16 cellular contexts compared by ENCODE assay signal in the genomic region with DNA sequence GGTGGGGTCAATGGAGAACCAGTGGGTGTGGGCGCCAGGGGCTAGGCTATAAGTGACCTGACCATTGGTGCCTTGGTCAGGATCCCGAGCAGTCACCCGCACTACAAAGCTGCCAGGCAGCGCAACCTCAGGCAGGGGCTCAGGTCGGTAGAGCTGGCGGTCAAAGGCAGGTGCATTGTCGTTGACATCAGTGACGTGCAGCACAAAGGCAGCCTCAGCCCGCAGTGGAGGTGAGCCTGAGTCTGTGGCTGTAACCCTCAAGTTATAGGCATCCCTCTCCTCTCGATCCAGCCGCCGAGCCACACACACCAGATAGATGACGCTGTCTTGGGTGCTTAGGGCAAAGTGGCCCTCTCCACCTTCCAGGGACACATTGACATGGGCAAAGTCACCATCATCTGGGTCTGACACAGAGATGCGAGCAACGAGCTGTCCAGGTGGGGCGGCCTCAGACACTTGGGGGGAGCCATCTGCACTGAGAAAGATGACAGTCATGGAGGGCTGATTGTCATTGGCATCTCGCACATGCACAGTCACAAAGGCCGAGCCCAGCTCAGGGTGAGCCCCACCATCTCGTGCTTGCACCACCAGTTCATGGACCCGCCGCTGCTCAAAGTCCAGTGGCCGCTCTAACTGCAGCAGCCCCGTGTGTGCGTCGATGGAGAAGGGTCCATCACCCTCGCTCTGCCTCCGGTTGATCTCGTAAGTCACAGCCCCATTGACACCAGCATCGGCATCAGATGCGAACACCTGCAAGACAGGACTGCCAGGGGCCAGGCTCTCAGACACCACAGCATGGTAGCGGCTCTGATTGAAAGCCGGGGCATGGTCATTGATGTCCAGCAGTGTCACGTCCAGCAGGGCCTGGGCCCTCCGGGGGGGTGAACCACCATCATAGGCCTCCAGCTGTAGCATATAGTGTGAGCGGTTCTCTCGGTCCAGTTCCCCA. TPM values are rescaled to one million over a fixed set of nuclear protein-coding genes. Genes with fewer than 3 reads are reported as not detected.
DNase-seq lines count a peak whose midpoint lies in the region; ATAC-seq, FAIRE-seq and TF ChIP-seq lines count a peak whose summit lies in the region.
"Had no signal": no experiment of that assay in that cellular context is flagged by ENCODE, and none has a peak within 500 bp of the region (broad histone marks: within the 10 kb centered on the region; RNA-seq: fewer than 3 reads in every experiment).

No MANE protein-coding gene starts in this region.

- no peak for FAIRE-seq in kidney (lab: Jason Lieb, UNC)
- FAIRE-seq: D721Med, G401.6, GM12891, GM19239 had no signal

- no peak for ATAC-seq in RWPE2 (ENCODE audit: low read depth)

- BruUV-seq in A673 (replicated peaks; lab: Mats Ljungman, UMichigan): TSS peak; percentile 28

- H3K36me3 ChIP-seq in A673 (ENCODE audit: insufficient read depth, low read length, poor library complexity, severe bottlenecking) (no peaks in the 10 kb centered on the region), RWPE2 (ENCODE audit: low read depth) (no peaks in the 10 kb centered on the region), kidney (ENCODE audit: control insufficient read depth in 1 of 2, insufficient read depth in 2 of 2, low read length in 2 of 2) (no peaks in the 10 kb centered on the region), muscle layer of colon (ENCODE audit: insufficient read depth, low read length) (peaks cover 28% of the 10 kb centered on the region)
- H3K36me3 ChIP-seq: BE2C, HAP-1 had no signal

- no peaks in the 10 kb centered on the region for H3K4me1 ChIP-seq in A673 (ENCODE audit: insufficient read depth, low read length, poor library complexity, severe bottlenecking)
- no peaks in the 10 kb centered on the region for H3K4me1 ChIP-seq in RWPE2 (ENCODE audit: insufficient read depth, poor library complexity, severe bottlenecking)
- peaks cover 12 to 18% of the 10 kb centered on the region in 2 donors for H3K4me1 ChIP-seq in kidney (ENCODE audit: control insufficient read depth in 1 of 2, insufficient read depth in 1 of 2, low read depth in 1 of 2, low read length in 2 of 2)
- H3K4me1 ChIP-seq in muscle layer of colon (ENCODE audit: insufficient read depth, low read length): peaks cover 50% of the 10 kb centered on the region
- H3K4me1 ChIP-seq: BE2C, HAP-1 had no signal

- CTCF ChIA-PET in A673 (lab: Charles Lee): no interaction called here

- H3K9me3 ChIP-seq in A673 (ENCODE audit: low read depth, low read length, poor library complexity, severe bottlenecking) (no peaks in the 10 kb centered on the region), RWPE2 (ENCODE audit: severe bottlenecking) (no peaks in the 10 kb centered on the region), kidney (ENCODE audit: control insufficient read depth in 1 of 2, low read length in 2 of 2) (no peaks in the 10 kb centered on the region), muscle layer of colon (ENCODE audit: low read length) (no peaks in the 10 kb centered on the region)
- H3K9me3 ChIP-seq: BE2C, Caco-2, HAP-1 had no signal

- no peak overlapping the region for H3K27ac ChIP-seq in A673 (ENCODE audit: low read depth, low read length, poor library complexity, severe bottlenecking)
- no peak overlapping the region for H3K27ac ChIP-seq in RWPE2 (ENCODE audit: poor library complexity, severe bottlenecking)
- no peak overlapping the region for H3K27ac ChIP-seq in kidney (ENCODE audit: low read depth in 2 of 2, low read length in 2 of 2)
- peak overlapping the region; percentile 40 for H3K27ac ChIP-seq in muscle layer of colon (ENCODE audit: low read depth, low read length)

- intact Hi-C loops in A673 (cut with micrococcal nuclease; ENCODE audit: unreplicated experiment): no loop called here
- intact Hi-C loops in kidney (cut with DNase I): no loop called here

- TF ChIP-seq CTCF in A673 (conservative IDR thresholded peaks at IDR 0.05; ENCODE audit: low read depth, low read length) (no peak), RWPE2 (IDR thresholded peaks at IDR 0.05; ENCODE audit: poor library complexity, severe bottlenecking) (no peak), kidney (IDR thresholded peaks at IDR 0.05; ENCODE audit: borderline replicate concordance, extremely low read depth, insufficient read depth) (no peak)

- POLR2A ChIA-PET in A673 (lab: Charles Lee; ENCODE audit: low non-redundant PET): no interaction called here

- H3K9ac ChIP-seq in kidney (ENCODE audit: low read length in 2 of 2): no peak overlapping the region
- H3K9ac ChIP-seq in muscle layer of colon (ENCODE audit: low read length): no peak overlapping the region

- H3K27me3 ChIP-seq in A673 (replicated peaks; ENCODE audit: insufficient read depth, low read depth, low read length, poor library complexity) (no peaks in the 10 kb centered on the region), RWPE2 (ENCODE audit: insufficient read depth, poor library complexity, severe bottlenecking) (no peaks in the 10 kb centered on the region), muscle layer of colon (ENCODE audit: control insufficient read depth in 1 of 2, insufficient read depth in 2 of 2, low read length in 2 of 2) (no peaks in the 10 kb centered on the region)
- H3K27me3 ChIP-seq: BE2C had no signal

- H3K4me3 ChIP-seq in A673 (ENCODE audit: low read depth, low read length, poor library complexity, severe bottlenecking) (no peak overlapping the region), RWPE2 (ENCODE audit: severe bottlenecking) (no peak overlapping the region), kidney (ENCODE audit: low read length in 2 of 2) (no peak overlapping the region), muscle layer of colon (ENCODE audit: low read depth in 1 of 2, low read length in 2 of 2) (no peak overlapping the region)
- H3K4me3 ChIP-seq: HAP-1 had no signal

- DNase-seq in A673 (ENCODE audit: low spot score) (no peak), RWPE2 (ENCODE audit: low spot score) (peak; percentile 41), kidney (peak; percentile 65), kidney tubule cell (ENCODE audit: low spot score) (no peak), activated T-cell treated with anti-CD3 and anti-CD28 coated beads for 4 hours (no peak)
- no peak for DNase-seq in stimulated activated CD4-positive, alpha-beta T cell treated with anti-CD3 and anti-CD28 coated beads, Interleukin-1b, Interleukin-23, amount 100 ng/mL, for 48 hours
- DNase-seq: ACHN; BE2C; Caco-2; CD4-positive, alpha-beta T cell had no signal

RNA-seq across cellular contexts. Expression of gene DCHS1, which starts 15.3 kb away (rescaled TPM):
- total RNA-seq in A673 (2021): 17.6 and 20.1 TPM in 2 replicates
- 17.0 TPM for total RNA-seq in kidney
- 2.4 TPM for polyA plus RNA-seq in kidney (ENCODE audit: insufficient read depth, low read depth, low replicate concordance)

RNA-seq across cellular contexts. Expression of gene TPP1, which starts 21.1 kb away (rescaled TPM):
- 42.2 and 53.0 TPM in 2 replicates for total RNA-seq in A673 (2021)
- total RNA-seq in kidney: 84.2 TPM
- 115 TPM for polyA plus RNA-seq in kidney (ENCODE audit: insufficient read depth, low read depth, low replicate concordance)

RNA-seq across cellular contexts. Expression of gene TAF10, which starts 28.3 kb away (rescaled TPM):
- total RNA-seq in A673 (2021) (108 and 112 TPM in 2 replicates), kidney (136 TPM)
- polyA plus RNA-seq in kidney (ENCODE audit: insufficient read depth, low read depth, low replicate concordance): 250 TPM

RNA-seq across cellular contexts. Expression of gene ILK, which starts 36.7 kb away (rescaled TPM):
- total RNA-seq in A673 (2021) (85.2 and 86.5 TPM in 2 replicates), kidney (170 TPM)
- 149 TPM for polyA plus RNA-seq in kidney (ENCODE audit: insufficient read depth, low read depth, low replicate concordance)

RNA-seq across cellular contexts. Expression of gene RRP8, which starts 36.9 kb away (rescaled TPM):
- 19.1 and 21.6 TPM in 2 replicates for total RNA-seq in A673 (2021)
- 23.4 TPM for total RNA-seq in kidney
- 29.8 TPM for polyA plus RNA-seq in kidney (ENCODE audit: insufficient read depth, low read depth, low replicate concordance)

Comparison
In these comparisons a context has a peak if more than half of its experiments do, and no peak if none do; other contexts are left out.
1. DNase-seq: peak in RWPE2 (single experiment) and kidney (single experiment); none in A673 (single experiment), kidney tubule cell (single experiment), activated T-cell treated with anti-CD3 and anti-CD28 coated beads for 4 hours (single experiment) and stimulated activated CD4-positive, alpha-beta T cell treated with anti-CD3 and anti-CD28 coated beads, Interleukin-1b, Interleukin-23, amount 100 ng/mL, for 48 hours (single experiment).